Comparison of ENCODE assay signal across 8 cellular contexts in the genomic region with DNA sequence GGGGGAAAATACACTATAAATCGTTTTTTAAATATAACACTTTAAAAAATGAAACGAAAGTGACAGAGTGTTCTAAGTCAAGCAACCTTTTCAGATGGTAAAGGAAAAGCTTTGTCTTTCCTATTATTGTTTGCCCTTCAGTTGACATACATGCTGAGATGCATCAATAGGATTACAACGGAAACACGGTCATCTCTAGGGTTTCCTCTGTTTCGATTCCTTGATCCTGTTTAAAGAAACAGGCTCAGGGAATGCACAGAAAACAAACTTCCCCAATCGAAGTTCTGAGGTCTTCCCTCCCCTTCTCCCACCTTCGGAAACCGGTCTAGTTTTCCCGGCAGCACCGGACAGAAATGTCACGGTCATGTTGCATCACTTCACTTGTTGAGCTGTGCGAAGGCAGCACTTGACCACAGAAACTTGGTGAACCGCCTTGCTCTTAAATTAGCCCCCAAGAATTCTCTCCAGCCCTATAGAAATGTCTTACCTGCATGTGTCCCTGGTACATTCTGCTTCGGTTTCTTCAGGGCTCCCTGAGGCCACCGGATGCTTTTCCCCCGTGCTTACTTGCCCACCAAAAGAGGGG. TPM values are rescaled to one million over a fixed set of nuclear protein-coding genes. Genes with fewer than 3 reads are reported as not detected.
A peak's percentile ranks its signal among the peaks of the same experiment; 100 is the strongest.
DNase-seq lines count a peak whose midpoint lies in the region; ATAC-seq and TF ChIP-seq lines count a peak whose summit lies in the region.

No MANE protein-coding gene starts in this region.

- no peak overlapping the region for H3K27ac ChIP-seq in spleen

- no peak overlapping the region for H3K27ac Mint-ChIP-seq in activated CD4-positive, alpha-beta T cell treated with anti-CD3 and anti-CD28 coated beads for 36 hours

- peaks cover 0 to 16% (median 9%) of the 10 kb centered on the region in 6 donors for H3K4me1 ChIP-seq in spleen

- peaks cover 9% of the 10 kb centered on the region for H3K4me1 Mint-ChIP-seq in activated CD4-positive, alpha-beta T cell treated with anti-CD3 and anti-CD28 coated beads for 36 hours

- H3K9me3 ChIP-seq in spleen = no peaks in the 10 kb centered on the region

- no peak for ATAC-seq in activated CD4-positive, alpha-beta T cell treated with anti-CD3 and anti-CD28 coated beads for 36 hours
- peak; percentile 58 for ATAC-seq in HG02642 (IDR thresholded peaks at IDR 0.05; ENCODE audit: poor library complexity, unreplicated experiment)

- CTCF ChIA-PET in activated CD4-positive, alpha-beta T cell treated with anti-CD3 and anti-CD28 coated beads for 36 hours (lab: Charles Lee) = interaction anchor here (2.0 kb wide), 1 partner anchor 45 kb away, joined by 5 read pairs; no protein-coding TSS in a partner anchor

- POLR2A ChIA-PET in activated CD4-positive, alpha-beta T cell treated with anti-CD3 and anti-CD28 coated beads for 36 hours (lab: Charles Lee) = no interaction called here

- peaks cover 0 to 87% (median 35%) of the 10 kb centered on the region in 7 donors for H3K27me3 ChIP-seq in spleen (replicated peaks in 1 of 7)

- DNase-seq in activated CD4-positive, alpha-beta T cell treated with anti-CD3 and anti-CD28 coated beads for 36 hours = no peak
- no peak for DNase-seq in activated CD4-positive, alpha-beta T cell treated with anti-CD3 and anti-CD28 coated beads, Interleukin-2, amount 50 U/mL, for 48 hours
- peak; percentile 17 to 48 for DNase-seq in NCI-H526 (lab: John Stamatoyannopoulos, UW)
- DNase-seq in fibroblast of the aortic adventitia (ENCODE audit: low read depth) = no peak
- no peak for DNase-seq in spleen
- DNase-seq in A172 (ENCODE audit: low spot score) = no peak
- DNase-seq in amygdala (lab: John Stamatoyannopoulos, UW) = no peak

- no peak for TF ChIP-seq POLR2A in spleen (IDR thresholded peaks at IDR 0.05)

- peak overlapping the region; percentile 62 for H3K4me3 Mint-ChIP-seq in activated CD4-positive, alpha-beta T cell treated with anti-CD3 and anti-CD28 coated beads for 36 hours

- H3K4me3 ChIP-seq in fibroblast of the aortic adventitia (ENCODE audit: low read depth, low read length) (peak overlapping the region; percentile 66), spleen (peak overlapping the region in 4 of 8 donors; percentile 12 to 57 (median 16))

- intact Hi-C loops in activated CD4-positive, alpha-beta T cell treated with anti-CD3 and anti-CD28 coated beads for 36 hours (cut with DNase I, micrococcal nuclease) = loop anchor here in 1 of 2 experiments (5.0 kb wide), 1 partner anchor 109 kb away; no protein-coding TSS in a partner anchor
- intact Hi-C loops in spleen (cut with DNase I; ENCODE audit: low total_unique reads) = no loop called here

- peaks cover 35% of the 10 kb centered on the region for H3K27me3 Mint-ChIP-seq in activated CD4-positive, alpha-beta T cell treated with anti-CD3 and anti-CD28 coated beads for 36 hours

- peaks cover 2% of the 10 kb centered on the region for H3K36me3 Mint-ChIP-seq in activated CD4-positive, alpha-beta T cell treated with anti-CD3 and anti-CD28 coated beads for 36 hours (ENCODE audit: low read depth)

- H3K9me3 Mint-ChIP-seq in activated CD4-positive, alpha-beta T cell treated with anti-CD3 and anti-CD28 coated beads for 36 hours (ENCODE audit: low read depth) = no peaks in the 10 kb centered on the region

- WGBS in spleen, 5 donors = 2 to 4% (median 3%) methylated on average over 16 of the region's 16 CpGs

- TF ChIP-seq CTCF in fibroblast of the aortic adventitia (IDR thresholded peaks at IDR 0.05; ENCODE audit: insufficient read depth, low read length) (no peak), spleen (IDR thresholded peaks at IDR 0.05 in 8 of 11, conservative IDR thresholded peaks at IDR 0.05 in 3 of 11) (no peak)

- H3K36me3 ChIP-seq in spleen = no peaks in the 10 kb centered on the region

RNA-seq across cellular contexts. Expression of a gene that starts 0.6 kb away (rescaled TPM):
- total RNA-seq in activated CD4-positive, alpha-beta T cell treated with anti-CD3 and anti-CD28 coated beads for 36 hours = under 1 TPM in 1 of 2 experiments, not detected in 1; 0.35 TPM
- total RNA-seq in fibroblast of the aortic adventitia (ENCODE audit: low replicate concordance) (0.27 and 1.7 TPM in 2 replicates), spleen (under 1 TPM in 1 of 7 donors, not detected in 6; 0.55 TPM)
- under 1 TPM in 2 of 3 donors, not detected in 1; under 0.01 to 0.02 TPM for polyA plus RNA-seq in spleen
- 0.12 TPM in 1 of 2 replicates, not detected in the other for total RNA-seq in A172 (2014; rRNA removed; shearing (Covaris generic))

Comparison
In these comparisons a context has a peak if more than half of its experiments do, and no peak if none do; other contexts are left out.
1. DNase-seq: peak in NCI-H526 (2 of 2); none in activated CD4-positive, alpha-beta T cell treated with anti-CD3 and anti-CD28 coated beads for 36 hours (single experiment), activated CD4-positive, alpha-beta T cell treated with anti-CD3 and anti-CD28 coated beads, Interleukin-2, amount 50 U/mL, for 48 hours (0 of 2), fibroblast of the aortic adventitia (single experiment), spleen (single experiment), A172 (single experiment) and amygdala (0 of 56).